Comparison of ENCODE assay signal across 16 cellular contexts in the genomic region with DNA sequence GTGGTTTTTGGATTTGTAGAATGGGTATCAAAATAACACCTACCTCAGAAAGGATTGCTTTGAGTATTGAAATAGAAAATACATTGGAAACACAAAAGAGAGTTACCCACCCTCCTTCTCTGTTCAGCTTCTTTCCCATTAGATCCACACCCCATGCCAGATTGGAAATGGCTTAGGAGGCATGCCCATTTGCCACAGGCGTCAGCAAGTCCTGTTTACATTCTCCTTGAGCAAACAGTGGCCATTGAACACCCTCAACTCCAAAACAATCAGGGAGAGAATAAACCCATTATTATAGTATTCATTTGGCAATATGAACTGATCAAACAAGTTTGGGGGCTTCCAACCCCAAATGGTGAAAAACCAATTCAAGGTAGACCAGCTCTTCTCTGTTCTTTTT.
DNase-seq lines count a peak whose midpoint lies in the region; ATAC-seq and TF ChIP-seq lines count a peak whose summit lies in the region.
"Had no signal": no experiment of that assay in that cellular context is flagged by ENCODE, and none has a peak within 500 bp of the region (broad histone marks: within the 10 kb centered on the region; RNA-seq: fewer than 3 reads in every experiment).

No MANE protein-coding gene starts in this region.

- H3K27ac Mint-ChIP-seq in nephron progenitor cell: no peak overlapping the region
- H3K27ac Mint-ChIP-seq: nephron, T-helper 17 cell had no signal

- H3K4me1 Mint-ChIP-seq in nephron progenitor cell: peaks cover 24% of the 10 kb centered on the region

- DNase-seq in DMS153 (lab: John Stamatoyannopoulos, UW) (peak; percentile 93), NCI-H1092 treated with DMSO at 0.1 percent for 48 hours (lab: John Stamatoyannopoulos, UW) (peak; percentile 83), NCI-H526 treated with DMSO at 0.1 percent for 48 hours (lab: John Stamatoyannopoulos, UW) (peak; percentile 92), nephron progenitor cell (no peak)
- DNase-seq: cortex of kidney, DND-41, NCI-H2107, SHP77 treated with DMSO at 0.1 percent for 48 hours, T-helper 17 cell, testis had no signal

- no peak overlapping the region for H3K9ac ChIP-seq in endocrine pancreas (ENCODE audit: control insufficient read depth, insufficient read depth, low read length)
- H3K9ac ChIP-seq: BLaER1 treated with 17β-estradiol and CSF1 and Interleukin-3, amounts not matched to agents 10 nM and 100 nM had no signal

- H3K27me3 Mint-ChIP-seq in nephron progenitor cell (ENCODE audit: low read depth, poor library complexity): peaks cover 90% of the 10 kb centered on the region
- H3K27me3 Mint-ChIP-seq: T-helper 17 cell had no signal

- H3K27me3 ChIP-seq in endocrine pancreas (ENCODE audit: control insufficient read depth, insufficient read depth, low read length): no peaks in the 10 kb centered on the region
- H3K27me3 ChIP-seq: testis had no signal

- peaks cover 3% of the 10 kb centered on the region for H3K36me3 ChIP-seq in endocrine pancreas (ENCODE audit: control insufficient read depth, insufficient read depth, low read length)
- H3K36me3 ChIP-seq: ascending aorta; BLaER1 treated with 17β-estradiol and CSF1 and Interleukin-3, amounts not matched to agents 10 nM and 100 nM had no signal

- H3K4me3 Mint-ChIP-seq in nephron progenitor cell: no peak overlapping the region
- H3K4me3 Mint-ChIP-seq: nephron had no signal

- H3K36me3 Mint-ChIP-seq in nephron progenitor cell (ENCODE audit: low read depth): no peaks in the 10 kb centered on the region

- peaks cover 7% of the 10 kb centered on the region for H3K9me3 Mint-ChIP-seq in nephron progenitor cell
- H3K9me3 Mint-ChIP-seq: nephron had no signal

- no peaks in the 10 kb centered on the region for H3K9me3 ChIP-seq in endocrine pancreas (ENCODE audit: control insufficient read depth, low read length)
- H3K9me3 ChIP-seq: ascending aorta; BLaER1 treated with 17β-estradiol and CSF1 and Interleukin-3, amounts not matched to agents 10 nM and 100 nM; testis had no signal

- H3K4me1 ChIP-seq in endocrine pancreas (ENCODE audit: control insufficient read depth, insufficient read depth, low read length): peaks cover 17% of the 10 kb centered on the region

- ATAC-seq in HG03095 (IDR thresholded peaks at IDR 0.05; ENCODE audit: unreplicated experiment): no peak
- ATAC-seq in HG02981 (IDR thresholded peaks at IDR 0.05; ENCODE audit: unreplicated experiment): no peak
- ATAC-seq: T-helper 17 cell had no signal

- no peak for TF ChIP-seq CTCF in nephron progenitor cell (IDR thresholded peaks at IDR 0.05)

- peak overlapping the region; percentile 92 for H3K4me3 ChIP-seq in endocrine pancreas (ENCODE audit: control insufficient read depth, insufficient read depth, low read length)
- H3K4me3 ChIP-seq: ascending aorta; BLaER1 treated with 17β-estradiol and CSF1 and Interleukin-3, amounts not matched to agents 10 nM and 100 nM; testis had no signal
